15 cellular contexts compared by ENCODE assay signal in genomic region chr4:9685692-9686091, GRCh38.
DNase-seq lines count a peak whose midpoint lies in the region; ATAC-seq and TF ChIP-seq lines count a peak whose summit lies in the region.
"Had no signal": no experiment of that assay in that cellular context is flagged by ENCODE, and none has a peak within 500 bp of the region (broad histone marks: within the 10 kb centered on the region; RNA-seq: fewer than 3 reads in every experiment).

No MANE protein-coding gene starts in this region.

- H3K27me3 Mint-ChIP-seq in CD8-positive, alpha-beta memory T cell = peaks cover 6 to 9% of the 10 kb centered on the region in 2 donors

- no peaks in the 10 kb centered on the region for H3K36me3 ChIP-seq in mucosa of descending colon (ENCODE audit: low read depth)
- H3K36me3 ChIP-seq in CD8-positive, alpha-beta memory T cell (ENCODE audit: insufficient read depth, low read length) = no peaks in the 10 kb centered on the region
- H3K36me3 ChIP-seq: BLaER1 had no signal

- H3K9me3 Mint-ChIP-seq in CD8-positive, alpha-beta memory T cell = no peaks in the 10 kb centered on the region

- no peak overlapping the region for H3K27ac Mint-ChIP-seq in CD8-positive, alpha-beta memory T cell
- H3K27ac Mint-ChIP-seq: GM23338 had no signal

- no peaks in the 10 kb centered on the region for H3K9me3 ChIP-seq in mucosa of descending colon
- no peaks in the 10 kb centered on the region for H3K9me3 ChIP-seq in CD8-positive, alpha-beta memory T cell (ENCODE audit: low read length)
- H3K9me3 ChIP-seq: BLaER1 had no signal

- peaks cover under 1 to 2% (median 2%) of the 10 kb centered on the region in 3 donors for H3K4me1 Mint-ChIP-seq in CD8-positive, alpha-beta memory T cell

- intact Hi-C loops in mucosa of descending colon (cut with DNase I, micrococcal nuclease) = no loop called here

- H3K27me3 ChIP-seq in CD8-positive, alpha-beta memory T cell (ENCODE audit: insufficient read depth, low read length, poor library complexity, severe bottlenecking) = no peaks in the 10 kb centered on the region
- H3K27me3 ChIP-seq: BLaER1 had no signal

- peak; percentile 42 for DNase-seq in NCI-H1105 treated with DMSO at 0.1 percent for 48 hours (lab: John Stamatoyannopoulos, UW)
- no peak for DNase-seq in NCI-H1105 (lab: John Stamatoyannopoulos, UW)
- DNase-seq in DMS79 (lab: John Stamatoyannopoulos, UW) = peak; percentile 25
- DNase-seq in NCI-H69 (lab: John Stamatoyannopoulos, UW) = peak; percentile 1
- no peak for DNase-seq in mucosa of descending colon
- no peak for DNase-seq in HuH-7.5 (ENCODE audit: low spot score)
- DNase-seq in CD8-positive, alpha-beta memory T cell = no peak
- DNase-seq: 8988T, AML-193, DMS53, H7 had no signal

- H3K4me3 Mint-ChIP-seq in CD8-positive, alpha-beta memory T cell = no peak overlapping the region
- H3K4me3 Mint-ChIP-seq: GM23338 had no signal

- H3K36me3 Mint-ChIP-seq in CD8-positive, alpha-beta memory T cell = no peaks in the 10 kb centered on the region

- CTCF ChIA-PET in CD8-positive, alpha-beta memory T cell (lab: Charles Lee) = no interaction called here

- H3K4me3 ChIP-seq in mucosa of descending colon = no peak overlapping the region
- no peak overlapping the region for H3K4me3 ChIP-seq in CD8-positive, alpha-beta memory T cell (ENCODE audit: low read length)
- H3K4me3 ChIP-seq: BLaER1, GM12878, GM23338 had no signal

- ATAC-seq in mucosa of descending colon (peak; percentile 21), HG02981 (IDR thresholded peaks at IDR 0.05; ENCODE audit: unreplicated experiment) (no peak)
- ATAC-seq: GM12878, GM23338 had no signal

- no peak for TF ChIP-seq CTCF in mucosa of descending colon (IDR thresholded peaks at IDR 0.05)

- no peak overlapping the region for H3K27ac ChIP-seq in CD8-positive, alpha-beta memory T cell (ENCODE audit: low read depth, low read length)
- H3K27ac ChIP-seq: BLaER1 had no signal

- POLR2A ChIA-PET in CD8-positive, alpha-beta memory T cell (lab: Charles Lee) = no interaction called here

- H3K4me1 ChIP-seq in mucosa of descending colon (ENCODE audit: low read depth) = peaks cover 3% of the 10 kb centered on the region
- H3K4me1 ChIP-seq in CD8-positive, alpha-beta memory T cell (ENCODE audit: insufficient read depth, low read length) = no peaks in the 10 kb centered on the region
- H3K4me1 ChIP-seq: BLaER1 had no signal

Comparison
In these comparisons a context has a peak if more than half of its experiments do, and no peak if none do; other contexts are left out.
1. DNase-seq: peak in NCI-H1105 treated with DMSO at 0.1 percent for 48 hours (single experiment), DMS79 (single experiment) and NCI-H69 (single experiment); none in NCI-H1105 (single experiment), mucosa of descending colon (0 of 3), HuH-7.5 (single experiment) and CD8-positive, alpha-beta memory T cell (0 of 5).